Comparison of ENCODE assay signal across 28 cellular contexts in the genomic region with DNA sequence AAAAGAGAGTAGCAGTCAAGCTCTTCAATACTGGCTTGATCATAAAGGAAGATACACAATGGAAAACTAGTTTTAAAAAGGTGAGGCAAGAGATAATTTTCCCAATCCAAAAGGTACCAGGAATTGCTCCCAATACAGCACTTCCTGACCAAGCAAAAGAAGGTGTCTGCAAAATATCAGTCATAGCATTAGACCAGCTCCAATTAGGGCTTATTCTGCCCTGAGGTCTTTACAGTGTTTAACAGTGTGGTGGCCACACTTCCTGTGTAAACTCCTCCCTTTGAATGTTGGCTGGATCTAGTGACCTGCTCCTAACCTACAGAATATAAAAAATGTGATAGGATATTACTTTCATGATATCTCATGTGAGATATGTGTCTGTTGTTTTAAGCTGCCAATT. TPM values are rescaled to one million over a fixed set of nuclear protein-coding genes. Genes with fewer than 3 reads are reported as not detected.
A peak's percentile ranks its signal among the peaks of the same experiment; 100 is the strongest.
DNase-seq lines count a peak whose midpoint lies in the region; ATAC-seq and TF ChIP-seq lines count a peak whose summit lies in the region.
"Had no signal": no experiment of that assay in that cellular context is flagged by ENCODE, and none has a peak within 500 bp of the region (broad histone marks: within the 10 kb centered on the region; RNA-seq: fewer than 3 reads in every experiment).

No MANE protein-coding gene starts in this region.

- peak overlapping the region; percentile 1 for H3K4me3 Mint-ChIP-seq in CD4-positive, alpha-beta T cell
- H3K4me3 Mint-ChIP-seq in effector memory CD8-positive, alpha-beta T cell: peak overlapping the region in 1 of 2 donors; percentile 17
- H3K4me3 Mint-ChIP-seq: activated naive CD4-positive, alpha-beta T cell treated with anti-CD3 and anti-CD28 coated beads, Interleukin-2, amount 10 ng/mL, durations not matched to agents 7 days and 5 days; CD14-positive monocyte; endodermal cell; stimulated activated memory B cell treated with anti-CD40 and anti-IgM and Interleukin-4, amounts not matched to agents 10 μg/mL and 1 μg/mL and 100 μg/mL, for 72 hours; T-cell had no signal

- peak overlapping the region; percentile 13 for H3K27ac Mint-ChIP-seq in CD4-positive, alpha-beta T cell
- H3K27ac Mint-ChIP-seq in effector memory CD8-positive, alpha-beta T cell: peak overlapping the region; percentile 35 to 74
- H3K27ac Mint-ChIP-seq: activated naive CD4-positive, alpha-beta T cell treated with anti-CD3 and anti-CD28 coated beads, Interleukin-2, amount 10 ng/mL, durations not matched to agents 7 days and 5 days; CD14-positive monocyte; endodermal cell; stimulated activated memory B cell treated with anti-CD40 and anti-IgM and Interleukin-4, amounts not matched to agents 10 μg/mL and 1 μg/mL and 100 μg/mL, for 72 hours; T-cell had no signal

- peaks cover 8% of the 10 kb centered on the region for H3F3A ChIP-seq in PC-3 (ENCODE audit: low read length, unreplicated experiment)

- H3K27me3 Mint-ChIP-seq in CD4-positive, alpha-beta T cell: peaks cover 33% of the 10 kb centered on the region
- H3K27me3 Mint-ChIP-seq in effector memory CD8-positive, alpha-beta T cell: peaks cover under 1 to 1% of the 10 kb centered on the region in 2 donors
- H3K27me3 Mint-ChIP-seq: stimulated activated memory B cell treated with anti-CD40 and anti-IgM and Interleukin-4, amounts not matched to agents 10 μg/mL and 1 μg/mL and 100 μg/mL, for 72 hours; T-cell had no signal

- H3K4me1 ChIP-seq in PC-3 (ENCODE audit: insufficient read depth, low read length): peaks cover 28% of the 10 kb centered on the region
- H3K4me1 ChIP-seq: prostate gland had no signal

- no peak overlapping the region for H3K9ac ChIP-seq in PC-3 (ENCODE audit: low read length)

- POLR2A ChIA-PET in CD4-positive, alpha-beta T cell (lab: Charles Lee): interaction anchor here (0.6 to 3.2 kb wide), 5 partner anchors 14 to 231 kb away, joined by 3 to 11 read pairs (median 3); a partner anchor contains a TSS
- POLR2A ChIA-PET in PC-3 (lab: Charles Lee; ENCODE audit: unreplicated experiment): no interaction called here

- no peaks in the 10 kb centered on the region for H4K20me1 ChIP-seq in PC-3 (ENCODE audit: low read length)

- no TSS peak for BruUV-seq in PC-3 (replicated peaks; lab: Mats Ljungman, UMichigan)

- H3K36me3 ChIP-seq in PC-3 (ENCODE audit: low read depth, low read length): no peaks in the 10 kb centered on the region
- H3K36me3 ChIP-seq: gastrocnemius medialis, Peyer's patch, prostate gland, sigmoid colon, upper lobe of left lung had no signal

- H3K4me3 ChIP-seq in PC-3 (ENCODE audit: low read length): no peak overlapping the region
- H3K4me3 ChIP-seq: coronary artery, gastrocnemius medialis, hepatocyte, Peyer's patch, prostate gland, sigmoid colon, upper lobe of left lung had no signal

- no peak for ATAC-seq in CD4-positive, alpha-beta T cell (ENCODE audit: poor library complexity)
- ATAC-seq in PC-3: no peak
- peak; percentile 29 for ATAC-seq in effector memory CD8-positive, alpha-beta T cell (replicated peaks)
- ATAC-seq: gastrocnemius medialis; HepG2; left lobe of liver; stimulated activated memory B cell treated with anti-CD40 and anti-IgM and Interleukin-4, amounts not matched to agents 10 μg/mL and 1 μg/mL and 100 μg/mL, for 72 hours; T-cell had no signal

- peaks cover 60% of the 10 kb centered on the region for H3K4me1 Mint-ChIP-seq in CD4-positive, alpha-beta T cell (ENCODE audit: low read depth)
- H3K4me1 Mint-ChIP-seq in effector memory CD8-positive, alpha-beta T cell (ENCODE audit: low read depth in 2 of 2): peaks cover 50 to 78% of the 10 kb centered on the region in 2 donors

- H3K27ac ChIP-seq in CD4-positive, alpha-beta T cell (ENCODE audit: low read depth, low read length): no peak overlapping the region
- H3K27ac ChIP-seq in PC-3 (ENCODE audit: low read length): no peak overlapping the region
- H3K27ac ChIP-seq: coronary artery, gastrocnemius medialis, hepatocyte, prostate gland, sigmoid colon, upper lobe of left lung had no signal

- H3K9me2 ChIP-seq in PC-3 (replicated peaks; ENCODE audit: low read length): no peaks in the 10 kb centered on the region

- CTCF ChIA-PET in CD4-positive, alpha-beta T cell (lab: Charles Lee): interaction anchor here (0.7 to 0.8 kb wide), 3 partner anchors 15 to 288 kb away, joined by 3 read pairs; no protein-coding TSS in a partner anchor
- CTCF ChIA-PET in PC-3 (lab: Charles Lee): no interaction called here

- intact Hi-C loops in CD4-positive, alpha-beta T cell (cut with DNase I, micrococcal nuclease): loop anchor here in 1 of 2 experiments (10.0 kb wide), 1 partner anchor 1167 kb away; the partner anchor contains the start of gene ZNF184
- intact Hi-C loops in PC-3 (cut with micrococcal nuclease): no loop called here

- peaks cover 8% of the 10 kb centered on the region for H3K9me3 Mint-ChIP-seq in CD4-positive, alpha-beta T cell
- peaks cover 0 to 7% of the 10 kb centered on the region in 2 donors for H3K9me3 Mint-ChIP-seq in effector memory CD8-positive, alpha-beta T cell
- H3K9me3 Mint-ChIP-seq: activated naive CD4-positive, alpha-beta T cell treated with anti-CD3 and anti-CD28 coated beads, Interleukin-2, amount 10 ng/mL, durations not matched to agents 7 days and 5 days; endodermal cell; stimulated activated memory B cell treated with anti-CD40 and anti-IgM and Interleukin-4, amounts not matched to agents 10 μg/mL and 1 μg/mL and 100 μg/mL, for 72 hours had no signal

- no peaks in the 10 kb centered on the region for H3K27me3 ChIP-seq in CD4-positive, alpha-beta T cell (ENCODE audit: control insufficient read depth, insufficient read depth, low read length)
- no peaks in the 10 kb centered on the region for H3K27me3 ChIP-seq in PC-3 (ENCODE audit: low read length)
- H3K27me3 ChIP-seq: gastrocnemius medialis, hepatocyte, Peyer's patch, sigmoid colon, upper lobe of left lung had no signal

- H3K4me2 ChIP-seq in PC-3 (ENCODE audit: low read length): peak overlapping the region; percentile 13; the same call in 1 of the 2 replicates
- H3K4me2 ChIP-seq: hepatocyte had no signal

- no peak for DNase-seq in CD4-positive, alpha-beta T cell
- DNase-seq in EH (ENCODE audit: low read depth) (peak; percentile 60), PC-3 (peak; percentile 32), T-helper 9 cell (no peak), midbrain (lab: John Stamatoyannopoulos, UW) (no peak)
- DNase-seq in effector memory CD8-positive, alpha-beta T cell: no peak
- no peak for DNase-seq in activated CD4-positive, alpha-beta T cell treated with anti-CD3 and anti-CD28 coated beads, Interleukin-2, amount 50 U/mL, for 1 hour
- DNase-seq: activated naive CD4-positive, alpha-beta T cell treated with anti-CD3 and anti-CD28 coated beads, Interleukin-2, amount 10 ng/mL, durations not matched to agents 7 days and 5 days; endodermal cell; gastrocnemius medialis; mesenchymal stem cell; NCI-H1105; NCI-H187 treated with DMSO at 0.1 percent for 48 hours; NCI-H2171 treated with DMSO at 0.1 percent for 48 hours; NCI-H524 treated with DMSO at 0.1 percent for 48 hours; Peyer's patch; SIG-M5; sigmoid colon; stimulated activated CD4-positive, alpha-beta T cell treated with anti-CD3 and anti-CD28 coated beads, Interleukin-4, amount 100 ng/mL, for 24 hours; T-cell; upper lobe of left lung had no signal

- H3K79me2 ChIP-seq in PC-3 (ENCODE audit: low read length): no peaks in the 10 kb centered on the region
- H3K79me2 ChIP-seq: hepatocyte had no signal

- no peaks in the 10 kb centered on the region for H3K9me3 ChIP-seq in CD4-positive, alpha-beta T cell (ENCODE audit: control insufficient read depth, low read length)
- H3K9me3 ChIP-seq in PC-3 (ENCODE audit: low read length): no peaks in the 10 kb centered on the region
- H3K9me3 ChIP-seq: gastrocnemius medialis, Peyer's patch, prostate gland, sigmoid colon, upper lobe of left lung had no signal

- H3K36me3 Mint-ChIP-seq in CD4-positive, alpha-beta T cell (ENCODE audit: low read depth): peaks cover 41% of the 10 kb centered on the region
- peaks cover 55% of the 10 kb centered on the region for H3K36me3 Mint-ChIP-seq in effector memory CD8-positive, alpha-beta T cell (ENCODE audit: insufficient read depth)
- H3K36me3 Mint-ChIP-seq: activated naive CD4-positive, alpha-beta T cell treated with anti-CD3 and anti-CD28 coated beads, Interleukin-2, amount 10 ng/mL, durations not matched to agents 7 days and 5 days; stimulated activated memory B cell treated with anti-CD40 and anti-IgM and Interleukin-4, amounts not matched to agents 10 μg/mL and 1 μg/mL and 100 μg/mL, for 72 hours; T-cell had no signal

- no peak overlapping the region for H2AFZ ChIP-seq in PC-3 (ENCODE audit: low read length)
- H2AFZ ChIP-seq: hepatocyte had no signal

- TF ChIP-seq CTCF in CD4-positive, alpha-beta T cell (IDR thresholded peaks at IDR 0.05): no peak
- no peak for TF ChIP-seq CTCF in PC-3 (conservative IDR thresholded peaks at IDR 0.05; ENCODE audit: low read depth, low read length)

RNA-seq across cellular contexts. Expression of gene BTN3A2, which starts 57.2 kb away (rescaled TPM):
- 10 to 100 TPM; 40.6 to 45.5 TPM for total RNA-seq in CD4-positive, alpha-beta T cell
- 2.4 and 5.4 TPM in 2 replicates for total RNA-seq in PC-3 (2014; rRNA removed)

Comparison
In these comparisons a context has a peak if more than half of its experiments do, and no peak if none do; other contexts are left out.
1. DNase-seq: peak in EH (single experiment) and PC-3 (single experiment); none in CD4-positive, alpha-beta T cell (0 of 10), effector memory CD8-positive, alpha-beta T cell (0 of 3), T-helper 9 cell (single experiment), activated CD4-positive, alpha-beta T cell treated with anti-CD3 and anti-CD28 coated beads, Interleukin-2, amount 50 U/mL, for 1 hour (single experiment) and midbrain (single experiment).